8 cellular contexts compared by ENCODE assay signal in genomic region chr12:643478-644292, GRCh38. TPM values are rescaled to one million over a fixed set of nuclear protein-coding genes. Genes with fewer than 3 reads are reported as not detected.
DNase-seq lines count a peak whose midpoint lies in the region; ATAC-seq, FAIRE-seq and TF ChIP-seq lines count a peak whose summit lies in the region.

No MANE protein-coding gene starts in this region.

- H3K4me1 Mint-ChIP-seq in endothelial cell (ENCODE audit: unreplicated experiment) (peaks cover 35% of the 10 kb centered on the region), nephron progenitor cell (peaks cover 36% of the 10 kb centered on the region)

- DNase-seq in activated naive CD4-positive, alpha-beta T cell treated with Interleukin-2 at 50 U/mL for 16 hours, result peak; percentile 39
- DNase-seq in activated naive CD4-positive, alpha-beta T cell treated with anti-CD3 and anti-CD28 coated beads, Interleukin-2, amount 50 U/mL, for 16 hours, result no peak
- DNase-seq in Peyer's patch (peak in 2 of 3 donors; percentile 45 to 71), endothelial cell (ENCODE audit: low spot score) (no peak), nephron progenitor cell (no peak), NCI-H1092 treated with DMSO at 0.1 percent for 48 hours (lab: John Stamatoyannopoulos, UW) (no peak), HTR-8/SVneo (ENCODE audit: insufficient read length, low spot score) (no peak)

- H3K27me3 Mint-ChIP-seq in endothelial cell (ENCODE audit: unreplicated experiment) (peaks cover 1% of the 10 kb centered on the region), nephron progenitor cell (ENCODE audit: low read depth, poor library complexity) (no peaks in the 10 kb centered on the region)

- H3K27me3 ChIP-seq in Peyer's patch, result no peaks in the 10 kb centered on the region

- TF ChIP-seq CTCF in Peyer's patch (IDR thresholded peaks at IDR 0.05), result peak in 1 of 6 experiments; percentile 5
- no peak for TF ChIP-seq CTCF in endothelial cell (IDR thresholded peaks at IDR 0.05; ENCODE audit: unreplicated experiment)
- TF ChIP-seq CTCF in nephron progenitor cell (IDR thresholded peaks at IDR 0.05), result no peak

- H3K27ac Mint-ChIP-seq in endothelial cell (ENCODE audit: unreplicated experiment), result peak overlapping the region; percentile 86
- H3K27ac Mint-ChIP-seq in nephron progenitor cell, result peak overlapping the region; percentile 45

- H3K36me3 Mint-ChIP-seq in endothelial cell (ENCODE audit: low read depth, unreplicated experiment), result no peaks in the 10 kb centered on the region
- no peaks in the 10 kb centered on the region for H3K36me3 Mint-ChIP-seq in nephron progenitor cell (ENCODE audit: low read depth)

- H3K36me3 ChIP-seq in Peyer's patch, result no peaks in the 10 kb centered on the region

- peak overlapping the region; percentile 86 to 99 (median 98) for H3K27ac ChIP-seq in Peyer's patch

- H3K4me3 Mint-ChIP-seq in endothelial cell (ENCODE audit: unreplicated experiment), result peak overlapping the region; percentile 79
- H3K4me3 Mint-ChIP-seq in nephron progenitor cell, result peak overlapping the region; percentile 76

- FAIRE-seq in HTR-8/SVneo (lab: Jason Lieb, UNC), result no peak

- H3K4me1 ChIP-seq in Peyer's patch, result peaks cover 0 to 9% (median 2%) of the 10 kb centered on the region in 4 donors

- no peak for ATAC-seq in HG03469 (IDR thresholded peaks at IDR 0.05; ENCODE audit: unreplicated experiment)

- H3K9me3 ChIP-seq in Peyer's patch, result no peaks in the 10 kb centered on the region

- TF ChIP-seq POLR2A in Peyer's patch (IDR thresholded peaks at IDR 0.05), result no peak

- no peaks in the 10 kb centered on the region for H3K9me3 Mint-ChIP-seq in endothelial cell (ENCODE audit: unreplicated experiment)
- peaks cover 7% of the 10 kb centered on the region for H3K9me3 Mint-ChIP-seq in nephron progenitor cell

- H3K4me3 ChIP-seq in Peyer's patch, result peak overlapping the region; percentile 72 to 86 (median 80)

RNA-seq across cellular contexts. Expression of gene NINJ2, which starts 19.6 kb away (rescaled TPM):
- 1 to 10 TPM in 3 of 4 donors, not detected in 1; 3.8 to 8.3 (median 5.2) TPM for total RNA-seq in Peyer's patch
- total RNA-seq in endothelial cell (ENCODE audit: unreplicated experiment), result 2.3 TPM

Comparison
In these comparisons a context has a peak if more than half of its experiments do, and no peak if none do; other contexts are left out.
1. DNase-seq: peak in activated naive CD4-positive, alpha-beta T cell treated with Interleukin-2 at 50 U/mL for 16 hours (single experiment) and Peyer's patch (2 of 3); none in activated naive CD4-positive, alpha-beta T cell treated with anti-CD3 and anti-CD28 coated beads, Interleukin-2, amount 50 U/mL, for 16 hours (single experiment), endothelial cell (single experiment), nephron progenitor cell (single experiment), NCI-H1092 treated with DMSO at 0.1 percent for 48 hours (single experiment) and HTR-8/SVneo (single experiment).